Comparison of ENCODE assay signal across 7 cellular contexts in genomic region chr22:20318043-20318688, GRCh38. TPM values are rescaled to one million over a fixed set of nuclear protein-coding genes. Genes with fewer than 3 reads are reported as not detected.
DNase-seq lines count a peak whose midpoint lies in the region; ATAC-seq, FAIRE-seq and TF ChIP-seq lines count a peak whose summit lies in the region.
"Not testable (repeated sequence)": the region's sequence is repeated elsewhere in the genome, so short reads cannot be mapped to it uniquely, and the experiment has no call there.

No MANE protein-coding gene starts in this region.

- DNase-seq in CD4-positive, alpha-beta T cell; SK-N-SH; GM12878 (ENCODE audit: low read depth, low spot score); glutamatergic neuron; nephron progenitor cell: not testable (repeated sequence)
- peak; percentile 48 for DNase-seq in activated CD8-positive, alpha-beta memory T cell treated with anti-CD3 and anti-CD28 coated beads for 24 hours

- peaks cover 12% of the 10 kb centered on the region for H3K36me3 Mint-ChIP-seq in CD4-positive, alpha-beta T cell (ENCODE audit: low read depth)
- not testable (repeated sequence) for H3K36me3 Mint-ChIP-seq in IgD-negative memory B cell; glutamatergic neuron (ENCODE audit: unreplicated experiment); nephron progenitor cell (ENCODE audit: low read depth)

- RAD21 ChIA-PET in GM12878 (lab: Charles Lee; ENCODE audit: unreplicated experiment), result not testable (repeated sequence)

- not testable (repeated sequence) for H3K9me3 Mint-ChIP-seq in CD4-positive, alpha-beta T cell; IgD-negative memory B cell; glutamatergic neuron (ENCODE audit: unreplicated experiment); nephron progenitor cell

- POLR2A ChIA-PET in CD4-positive, alpha-beta T cell (lab: Charles Lee); SK-N-SH (lab: Yijun Ruan, JAX); GM12878 (lab: Charles Lee): not testable (repeated sequence)

- WGBS in SK-N-SH (ENCODE audit: low lambda C conversion rate), result 56% methylated on average over 6 of the region's 6 CpGs
- 80% methylated on average over 6 of the region's 6 CpGs for WGBS in GM12878 (ENCODE audit: insufficient coverage, insufficient replicate concordance, low lambda C conversion rate, missing lambda C conversion rate)

- H3K9ac ChIP-seq in SK-N-SH; GM12878 (ENCODE audit: control insufficient read depth, insufficient read depth, low read length): not testable (repeated sequence)

- not testable (repeated sequence) for TF ChIP-seq RAD21 in SK-N-SH (IDR thresholded peaks at IDR 0.05; ENCODE audit: low read length); GM12878 (IDR thresholded peaks at IDR 0.05; ENCODE audit: insufficient read depth, low read depth, low read length)

- peak overlapping the region; percentile 75 for H3K27ac Mint-ChIP-seq in CD4-positive, alpha-beta T cell
- peak overlapping the region in 2 of 3 donors; percentile 43 to 62 for H3K27ac Mint-ChIP-seq in IgD-negative memory B cell
- H3K27ac Mint-ChIP-seq in glutamatergic neuron (ENCODE audit: unreplicated experiment); nephron progenitor cell: not testable (repeated sequence)

- not testable (repeated sequence) for H3K9me3 ChIP-seq in CD4-positive, alpha-beta T cell (ENCODE audit: control insufficient read depth, low read length); SK-N-SH; GM12878 (replicated peaks; ENCODE audit: control insufficient read depth, insufficient read depth, low read length)

- intact Hi-C loops in CD4-positive, alpha-beta T cell (cut with DNase I, micrococcal nuclease), result loop anchor here in 1 of 2 experiments (2.0 kb wide), 1 partner anchor 19 kb away; no protein-coding TSS in a partner anchor
- intact Hi-C loops in GM12878 (cut with micrococcal nuclease; ENCODE audit: unreplicated experiment), result not testable (repeated sequence)

- TF ChIP-seq EP300 in SK-N-SH (IDR thresholded peaks at IDR 0.05; ENCODE audit: borderline replicate concordance in 1 of 2, low read depth in 1 of 2, low read length in 1 of 2); GM12878 (IDR thresholded peaks at IDR 0.05; ENCODE audit: borderline replicate concordance in 1 of 2, control insufficient read depth in 1 of 2, low read depth in 2 of 2, low read length in 2 of 2): not testable (repeated sequence)

- not testable (repeated sequence) for H4K20me1 ChIP-seq in SK-N-SH (ENCODE audit: insufficient read depth); GM12878 (ENCODE audit: control insufficient read depth, insufficient read depth)

- FAIRE-seq in GM12878 (lab: Jason Lieb, UNC), result not testable (repeated sequence)

- H3K27ac ChIP-seq in CD4-positive, alpha-beta T cell (ENCODE audit: low read depth, low read length); GM12878 (ENCODE audit: control insufficient read depth, insufficient read depth): not testable (repeated sequence)
- peak overlapping the region in 1 of 2 experiments; percentile 17; a peak in 1 of 4 replicates for H3K27ac ChIP-seq in SK-N-SH (ENCODE audit: low read depth in 2 of 2, low read length in 1 of 2)

- not testable (repeated sequence) for TF ChIP-seq CTCF in CD4-positive, alpha-beta T cell (IDR thresholded peaks at IDR 0.05); SK-N-SH (IDR thresholded peaks at IDR 0.05); GM12878 (IDR thresholded peaks at IDR 0.05 in 2 of 3, conservative IDR thresholded peaks at IDR 0.05 in 1 of 3; ENCODE audit: control insufficient read depth in 2 of 3, extremely low read depth in 1 of 3, insufficient read depth in 1 of 3, low read depth in 3 of 3, low read length in 3 of 3); glutamatergic neuron (IDR thresholded peaks at IDR 0.05; ENCODE audit: partially characterized antibody, unreplicated experiment); nephron progenitor cell (IDR thresholded peaks at IDR 0.05)

- not testable (repeated sequence) for ATAC-seq in CD4-positive, alpha-beta T cell (ENCODE audit: poor library complexity); GM12878

- peak overlapping the region; percentile 89 for H3K4me3 Mint-ChIP-seq in CD4-positive, alpha-beta T cell
- H3K4me3 Mint-ChIP-seq in IgD-negative memory B cell (peak overlapping the region in 3 of 4 donors; percentile 52 to 97 (median 57)), glutamatergic neuron (ENCODE audit: unreplicated experiment) (peak overlapping the region; percentile 36), nephron progenitor cell (peak overlapping the region; percentile 90)

- not testable (repeated sequence) for H3K27me3 Mint-ChIP-seq in CD4-positive, alpha-beta T cell; IgD-negative memory B cell; glutamatergic neuron (ENCODE audit: unreplicated experiment); nephron progenitor cell (ENCODE audit: low read depth, poor library complexity)

- in situ Hi-C loops in GM12878 (cut with MboI), result not testable (repeated sequence)

- H3K36me3 ChIP-seq in SK-N-SH (replicated peaks in 1 of 2; ENCODE audit: control insufficient read depth in 1 of 2, insufficient read depth in 2 of 2, low read length in 1 of 2); GM12878 (ENCODE audit: control insufficient read depth in 2 of 2, insufficient read depth in 2 of 2, low read length in 1 of 2): not testable (repeated sequence)

- H3K4me1 ChIP-seq in SK-N-SH (ENCODE audit: control insufficient read depth in 1 of 2, insufficient read depth in 2 of 2, low read depth in 1 of 2, low read length in 1 of 2), result peaks cover 15 to 22% of the 10 kb centered on the region in 2 experiments; a peak in 3 of 4 replicates
- not testable (repeated sequence) for H3K4me1 ChIP-seq in GM12878 (ENCODE audit: control insufficient read depth, insufficient read depth, low read length)

- SMC1A ChIA-PET in GM12878 (lab: Charles Lee; ENCODE audit: uncharacterized antibody, unreplicated experiment), result not testable (repeated sequence)

- peak overlapping the region in 1 of 2 experiments; percentile 21; a peak in 1 of 4 replicates for H3K4me3 ChIP-seq in SK-N-SH (ENCODE audit: low read depth in 2 of 2, low read length in 1 of 2)
- not testable (repeated sequence) for H3K4me3 ChIP-seq in GM12878

- not testable (repeated sequence) for H3K9me2 ChIP-seq in SK-N-SH

- BruUV-seq in GM12878 (replicated peaks; lab: Mats Ljungman, UMichigan), result not testable (repeated sequence)

- peaks cover 38% of the 10 kb centered on the region for H3K79me2 ChIP-seq in SK-N-SH (ENCODE audit: insufficient read depth)
- not testable (repeated sequence) for H3K79me2 ChIP-seq in GM12878 (ENCODE audit: control insufficient read depth, insufficient read depth, low read length)

- peaks cover 49% of the 10 kb centered on the region for H3K4me1 Mint-ChIP-seq in CD4-positive, alpha-beta T cell (ENCODE audit: low read depth)
- H3K4me1 Mint-ChIP-seq in IgD-negative memory B cell, result peaks cover 11 to 18% (median 18%) of the 10 kb centered on the region in 3 donors
- H3K4me1 Mint-ChIP-seq in glutamatergic neuron (ENCODE audit: low read depth, unreplicated experiment), result not testable (repeated sequence)
- peaks cover 55% of the 10 kb centered on the region for H3K4me1 Mint-ChIP-seq in nephron progenitor cell

- TF ChIP-seq POLR2A in GM12878 (IDR thresholded peaks at IDR 0.05; ENCODE audit: low read depth, low read length), result not testable (repeated sequence)

- peak overlapping the region; percentile 96 for H3K4me2 ChIP-seq in SK-N-SH
- not testable (repeated sequence) for H3K4me2 ChIP-seq in GM12878 (ENCODE audit: control insufficient read depth, insufficient read depth)

- not testable (repeated sequence) for H2AFZ ChIP-seq in SK-N-SH (ENCODE audit: low read depth); GM12878 (ENCODE audit: control insufficient read depth, low read depth, low read length)

- not testable (repeated sequence) for H3K27me3 ChIP-seq in CD4-positive, alpha-beta T cell (ENCODE audit: control insufficient read depth, insufficient read depth, low read length); SK-N-SH (ENCODE audit: insufficient read depth); GM12878 (replicated peaks in 1 of 2; ENCODE audit: control insufficient read depth in 2 of 2, insufficient read depth in 2 of 2, low read length in 1 of 2)

- CTCF ChIA-PET in CD4-positive, alpha-beta T cell (lab: Charles Lee), result interaction anchor here (0.6 kb wide), 2 partner anchors 12 to 74 kb away, joined by 3 to 4 read pairs; no protein-coding TSS in a partner anchor
- CTCF ChIA-PET in SK-N-SH (lab: Yijun Ruan, JAX), result interaction anchor here (0.7 to 2.3 kb wide), 7 partner anchors 11 to 189 kb away, joined by 3 to 10 read pairs (median 4); no protein-coding TSS in a partner anchor
- CTCF ChIA-PET in GM12878 (lab: Yijun Ruan, JAX), result interaction anchor here (0.6 kb wide), 1 partner anchor 60 kb away, joined by 3 read pairs; no protein-coding TSS in a partner anchor

- not testable (repeated sequence) for H3F3A ChIP-seq in SK-N-SH (replicated peaks; ENCODE audit: insufficient read depth)

RNA-seq across cellular contexts. Expression of gene DGCR6L, which starts 1.7 kb away (rescaled TPM):
- 10 to 100 TPM; 29.1 to 31.2 TPM for total RNA-seq in CD4-positive, alpha-beta T cell
- polyA plus RNA-seq in IgD-negative memory B cell (63.5 TPM), SK-N-SH (2012; rRNA removed) (53.9 and 59.8 TPM in 2 replicates), GM12878 (2011; rRNA removed) (9.1 and 17.4 TPM in 2 replicates), GM12878 (2014; fragmentation: Illumina TruSeq; extraction: Trizol) (1.5 and 8.1 TPM in 2 replicates), GM12878 (2014; fragmentation: Nextera tagmentation; extraction: Ambion mirVana) (1 to 10 TPM; 1.6 to 4.2 TPM), GM12878 (2014; rRNA removed) (36.7 and 41.9 TPM in 2 replicates), GM12878 (2016; fragmentation: Nextera tagmentation; extraction: Ambion mirVana) (10 to 100 TPM; 59.4 to 62.8 TPM)
- 39.4 and 52.7 TPM in 2 replicates for polyA plus RNA-seq in SK-N-SH (2012; cell fraction: cytosol; rRNA removed)
- 27.3 and 45.0 TPM in 2 replicates for polyA plus RNA-seq in SK-N-SH (2012; cell fraction: nucleus; rRNA removed)
- 3.7 and 5.2 TPM in 2 replicates for total RNA-seq in GM12878 (2013; cell fraction: nucleolus; rRNA removed)
- total RNA-seq in GM12878 (2014; rRNA removed) (37.4 and 38.9 TPM in 2 replicates), GM12878 (2014; rRNA removed; fragmentation: Illumina TruSeq; extraction: Trizol) (12.5 and 15.2 TPM in 2 replicates), GM12878 (2021) (27.0 and 27.7 TPM in 2 replicates), glutamatergic neuron (ENCODE audit: unreplicated experiment) (24.1 TPM)
- 6.9 TPM for polyA plus RNA-seq in GM12878 (2011; ENCODE audit: low read depth)
- polyA plus RNA-seq in GM12878 (2011; cell fraction: cytosol; rRNA removed), result 30.2 and 48.0 TPM in 2 replicates
- polyA plus RNA-seq in GM12878 (2011; cell fraction: nucleus; rRNA removed), result 18.6 and 25.2 TPM in 2 replicates
- 15.0 and 17.2 TPM in 2 replicates for polyA plus RNA-seq in GM12878 (2012)
- polyA minus RNA-seq in GM12878 (2011; rRNA and poly(A)+ RNA removed), result 7.2 and 15.7 TPM in 2 replicates
- 4.6 and 5.3 TPM in 2 replicates for polyA minus RNA-seq in GM12878 (2011; cell fraction: cytosol; rRNA and poly(A)+ RNA removed)
- polyA minus RNA-seq in GM12878 (2011; cell fraction: nucleus; rRNA and poly(A)+ RNA removed), result 5.0 and 5.9 TPM in 2 replicates

RNA-seq across cellular contexts. Expression of gene RTN4R, which starts 50.0 kb away (rescaled TPM):
- under 1 TPM; 0.36 to 0.50 TPM for total RNA-seq in CD4-positive, alpha-beta T cell
- polyA plus RNA-seq in IgD-negative memory B cell (not detected), SK-N-SH (2012; rRNA removed) (0.23 and 0.39 TPM in 2 replicates), GM12878 (2011; rRNA removed) (0.23 TPM in 1 of 2 replicates, not detected in the other), GM12878 (2014; fragmentation: Illumina TruSeq; extraction: Trizol) (0.03 TPM in 1 of 2 replicates, not detected in the other), GM12878 (2014; fragmentation: Nextera tagmentation; extraction: Ambion mirVana) (not detected), GM12878 (2014; rRNA removed) (0.46 and 0.99 TPM in 2 replicates), GM12878 (2016; fragmentation: Nextera tagmentation; extraction: Ambion mirVana) (1 to 10 TPM in 1 of 2 experiments, under 1 TPM in 1; 0.76 to 1.0 TPM)
- 0.12 and 0.47 TPM in 2 replicates for polyA plus RNA-seq in SK-N-SH (2012; cell fraction: cytosol; rRNA removed)
- 0.20 and 0.26 TPM in 2 replicates for polyA plus RNA-seq in SK-N-SH (2012; cell fraction: nucleus; rRNA removed)
- total RNA-seq in GM12878 (2013; cell fraction: nucleolus; rRNA removed), result 0.27 and 0.56 TPM in 2 replicates
- total RNA-seq in GM12878 (2014; rRNA removed) (0.54 and 0.73 TPM in 2 replicates), GM12878 (2014; rRNA removed; fragmentation: Illumina TruSeq; extraction: Trizol) (0.09 and 0.13 TPM in 2 replicates), GM12878 (2021) (0.77 and 0.87 TPM in 2 replicates), glutamatergic neuron (ENCODE audit: unreplicated experiment) (38.3 TPM)
- not detected for polyA plus RNA-seq in GM12878 (2011; ENCODE audit: low read depth)
- 0.52 and 0.65 TPM in 2 replicates for polyA plus RNA-seq in GM12878 (2011; cell fraction: cytosol; rRNA removed)
- polyA plus RNA-seq in GM12878 (2011; cell fraction: nucleus; rRNA removed), result 0.54 and 1.2 TPM in 2 replicates
- 0.31 and 0.83 TPM in 2 replicates for polyA plus RNA-seq in GM12878 (2012)
- 0.29 and 0.82 TPM in 2 replicates for polyA minus RNA-seq in GM12878 (2011; rRNA and poly(A)+ RNA removed)
- 1.7 TPM in 1 of 2 replicates, not detected in the other for polyA minus RNA-seq in GM12878 (2011; cell fraction: cytosol; rRNA and poly(A)+ RNA removed)
- polyA minus RNA-seq in GM12878 (2011; cell fraction: nucleus; rRNA and poly(A)+ RNA removed), result 0.48 and 0.60 TPM in 2 replicates

Comparison
In these comparisons a context has a peak if more than half of its experiments do, and no peak if none do; other contexts are left out.
1. H3K4me3 Mint-ChIP-seq: peak in every context shown above with its lines; median percentile 90 in nephron progenitor cell; 89 in CD4-positive, alpha-beta T cell; 57 in IgD-negative memory B cell; 36 in glutamatergic neuron.
2. RNA of gene RTN4R, which starts 50.0 kb away (total RNA-seq): 38.3 TPM in glutamatergic neuron (single experiment); 0.09 to 0.87 TPM in GM12878 and 0.36 to 0.50 TPM in CD4-positive, alpha-beta T cell; every median in the first group is over 10 times any median in the second.